ENCODE assay signal across 9 cellular contexts in the genomic region with DNA sequence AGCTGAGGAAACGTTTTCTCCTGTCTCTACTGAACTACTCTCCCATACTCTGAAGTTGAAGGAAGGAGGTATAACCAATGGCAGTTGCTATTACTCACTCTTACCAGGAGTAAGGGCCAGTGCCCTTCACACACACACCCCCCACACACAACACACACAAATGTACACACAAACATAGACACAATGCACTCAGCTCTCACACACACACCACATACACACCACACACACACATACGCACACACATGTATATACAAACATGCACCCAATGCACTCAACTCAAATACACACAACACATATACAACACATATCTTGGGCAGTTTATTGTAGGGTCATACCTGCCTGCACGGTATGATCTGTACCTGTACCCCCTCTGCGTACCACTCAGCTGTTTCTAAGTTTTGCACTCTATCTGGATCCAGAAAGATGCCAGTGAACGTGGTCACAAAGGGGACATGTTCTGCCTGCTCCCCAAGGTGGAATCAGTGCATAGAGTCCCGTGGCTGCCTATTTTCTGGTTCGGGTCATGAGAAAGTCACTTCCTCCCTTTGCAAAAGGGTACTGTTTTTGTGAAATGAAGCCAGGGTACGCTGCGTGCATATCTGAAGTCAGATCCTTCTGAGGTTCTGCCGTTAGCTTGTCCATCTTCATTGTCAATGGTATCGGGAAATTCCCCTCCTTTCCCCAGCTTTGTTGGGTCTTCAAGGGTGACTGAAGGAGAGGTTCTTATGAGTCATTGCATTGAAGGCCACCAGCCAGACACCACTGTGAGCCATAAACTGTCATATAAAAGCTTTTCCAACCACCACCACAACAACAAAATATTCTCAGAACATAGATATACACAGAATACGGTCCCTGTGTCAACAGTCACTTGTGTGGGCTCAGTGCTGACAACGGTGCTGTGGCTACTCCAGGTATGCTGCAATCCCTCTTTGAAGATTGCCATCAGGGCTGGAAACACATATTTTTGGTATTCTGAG.
DNase-seq lines count a peak whose midpoint lies in the region; ATAC-seq and TF ChIP-seq lines count a peak whose summit lies in the region.
"Had no signal": no experiment of that assay in that cellular context is flagged by ENCODE, and none has a peak within 500 bp of the region (broad histone marks: within the 10 kb centered on the region; RNA-seq: fewer than 3 reads in every experiment).

No MANE protein-coding gene starts in this region.

- H3K36me3 Mint-ChIP-seq in stimulated activated naive CD8-positive, alpha-beta T cell treated with anti-CD3 and anti-CD28 coated beads, Interleukin-15, Interleukin-2, amounts not matched to agents 100 ng/mL and 50 ng/mL, for 24 hours (ENCODE audit: low read depth) = peaks cover 8% of the 10 kb centered on the region

- peaks cover 10% of the 10 kb centered on the region for H3K27me3 Mint-ChIP-seq in stimulated activated naive CD8-positive, alpha-beta T cell treated with anti-CD3 and anti-CD28 coated beads, Interleukin-15, Interleukin-2, amounts not matched to agents 100 ng/mL and 50 ng/mL, for 24 hours

- peaks cover 4% of the 10 kb centered on the region for H3K9me3 Mint-ChIP-seq in stimulated activated naive CD8-positive, alpha-beta T cell treated with anti-CD3 and anti-CD28 coated beads, Interleukin-15, Interleukin-2, amounts not matched to agents 100 ng/mL and 50 ng/mL, for 24 hours

- ATAC-seq in HG02884 (IDR thresholded peaks at IDR 0.05; ENCODE audit: unreplicated experiment) (peak; percentile 53), left lung (no peak)
- ATAC-seq in activated CD4-positive, CD25-positive, alpha-beta regulatory T cell treated with anti-CD3 and anti-CD28 coated beads, Interleukin-2, amount 50 U/mL, for 24 hours = peak; percentile 83

- H3K4me1 ChIP-seq in left lung = peaks cover 8 to 44% of the 10 kb centered on the region in 2 donors
- H3K4me1 ChIP-seq in tibial artery = peaks cover 0 to 18% (median 8%) of the 10 kb centered on the region in 4 donors

- intact Hi-C loops in left lung (cut with DNase I) = no loop called here
- intact Hi-C loops in tibial artery (cut with DNase I; ENCODE audit: low total_unique reads) = no loop called here

- H3K4me3 Mint-ChIP-seq in stimulated activated naive CD8-positive, alpha-beta T cell treated with anti-CD3 and anti-CD28 coated beads, Interleukin-15, Interleukin-2, amounts not matched to agents 100 ng/mL and 50 ng/mL, for 24 hours = peak overlapping the region; percentile 18

- H3K9me3 ChIP-seq in left lung = no peaks in the 10 kb centered on the region
- no peaks in the 10 kb centered on the region for H3K9me3 ChIP-seq in tibial artery

- peak overlapping the region; percentile 81 for H3K27ac Mint-ChIP-seq in stimulated activated naive CD8-positive, alpha-beta T cell treated with anti-CD3 and anti-CD28 coated beads, Interleukin-15, Interleukin-2, amounts not matched to agents 100 ng/mL and 50 ng/mL, for 24 hours

- H3K27ac ChIP-seq in left lung = no peak overlapping the region
- H3K27ac ChIP-seq in tibial artery = no peak overlapping the region

- H3K4me1 Mint-ChIP-seq in stimulated activated naive CD8-positive, alpha-beta T cell treated with anti-CD3 and anti-CD28 coated beads, Interleukin-15, Interleukin-2, amounts not matched to agents 100 ng/mL and 50 ng/mL, for 24 hours (ENCODE audit: low read depth) = peaks cover 62% of the 10 kb centered on the region

- H3K36me3 ChIP-seq in left lung = no peaks in the 10 kb centered on the region
- H3K36me3 ChIP-seq in tibial artery = no peaks in the 10 kb centered on the region

- H3K27me3 ChIP-seq in left lung = no peaks in the 10 kb centered on the region
- H3K27me3 ChIP-seq in tibial artery = no peaks in the 10 kb centered on the region

- DNase-seq in stimulated activated CD4-positive, alpha-beta T cell treated with anti-CD3 and anti-CD28 coated beads, Interleukin-1b, Interleukin-23, amount 100 ng/mL, for 48 hours = peak; percentile 39
- no peak for DNase-seq in stimulated activated CD4-positive, alpha-beta T cell treated with anti-CD3 and anti-CD28 coated beads, Interleukin-2, amount 100 ng/mL, for 48 hours
- DNase-seq in left lung (no peak), tibial artery (no peak), GF-D8 (lab: John Stamatoyannopoulos, UW) (no peak)
- DNase-seq: RPMI8226 had no signal

- no peak overlapping the region for H3K4me3 ChIP-seq in left lung
- no peak overlapping the region for H3K4me3 ChIP-seq in tibial artery

- TF ChIP-seq CTCF in left lung (IDR thresholded peaks at IDR 0.05) (no peak), tibial artery (IDR thresholded peaks at IDR 0.05) (no peak)
